In genomic region chr2:64606495-64607363, GRCh38 we compare ENCODE assay signal across 8 cellular contexts. TPM values are rescaled to one million over a fixed set of nuclear protein-coding genes. Genes with fewer than 3 reads are reported as not detected.
DNase-seq lines count a peak whose midpoint lies in the region; ATAC-seq, FAIRE-seq and TF ChIP-seq lines count a peak whose summit lies in the region.

No MANE protein-coding gene starts in this region.

- peaks cover 16% of the 10 kb centered on the region for H3K9me3 Mint-ChIP-seq in T-helper 1 cell treated with Interleukin-12 subunit alpha and Interleukin-12 subunit beta and Interleukin-4 antibody, amounts not matched to agents 30 μg/mL and 1 μg/mL, for 36 hours

- CTCF ChIA-PET in RWPE1 (lab: Yijun Ruan, JAX): interaction anchor here (0.6 to 2.3 kb wide), 4 partner anchors 35 to 319 kb away, joined by 3 to 9 read pairs (median 4); no protein-coding TSS in a partner anchor

- H3K9me3 ChIP-seq in adrenal gland (replicated peaks in 1 of 3): no peaks in the 10 kb centered on the region
- H3K9me3 ChIP-seq in keratinocyte (ENCODE audit: control insufficient read depth, low read depth, low read length): peaks cover 3% of the 10 kb centered on the region

- H3K4me1 ChIP-seq in adrenal gland (replicated peaks in 1 of 2): peaks cover 4 to 10% of the 10 kb centered on the region in 2 donors
- peaks cover 40% of the 10 kb centered on the region for H3K4me1 ChIP-seq in keratinocyte (ENCODE audit: control insufficient read depth, extremely low read depth, insufficient read depth, low read length)

- H3K4me2 ChIP-seq in keratinocyte (ENCODE audit: control insufficient read depth, extremely low read depth, insufficient read depth, low read depth, low read length): peak overlapping the region; percentile 99

- peak; percentile 53 for FAIRE-seq in keratinocyte (lab: Jason Lieb, UNC)

- H3K27ac Mint-ChIP-seq in T-helper 1 cell treated with Interleukin-12 subunit alpha and Interleukin-12 subunit beta and Interleukin-4 antibody, amounts not matched to agents 30 μg/mL and 1 μg/mL, for 36 hours: peak overlapping the region; percentile 84

- intact Hi-C loops in adrenal gland (cut with DNase I): no loop called here

- peaks cover 25% of the 10 kb centered on the region for H3K4me1 Mint-ChIP-seq in T-helper 1 cell treated with Interleukin-12 subunit alpha and Interleukin-12 subunit beta and Interleukin-4 antibody, amounts not matched to agents 30 μg/mL and 1 μg/mL, for 36 hours (ENCODE audit: low read depth)

- H3K27ac ChIP-seq in adrenal gland (no peak overlapping the region), keratinocyte (ENCODE audit: control insufficient read depth, insufficient read depth, low read length) (peak overlapping the region; percentile 99), RWPE1 (no peak overlapping the region)

- H3K9me1 ChIP-seq in keratinocyte (ENCODE audit: control insufficient read depth, extremely low read depth, insufficient read depth, low read length): no peaks in the 10 kb centered on the region

- ATAC-seq in GM18907 (IDR thresholded peaks at IDR 0.05; ENCODE audit: unreplicated experiment) (peak; percentile 85), HG03066 (IDR thresholded peaks at IDR 0.05; ENCODE audit: low read depth, unreplicated experiment) (peak; percentile 88)

- no peaks in the 10 kb centered on the region for H3K36me3 Mint-ChIP-seq in T-helper 1 cell treated with Interleukin-12 subunit alpha and Interleukin-12 subunit beta and Interleukin-4 antibody, amounts not matched to agents 30 μg/mL and 1 μg/mL, for 36 hours (ENCODE audit: low read depth)

- peak overlapping the region; percentile 53 for H3K4me3 Mint-ChIP-seq in T-helper 1 cell treated with Interleukin-12 subunit alpha and Interleukin-12 subunit beta and Interleukin-4 antibody, amounts not matched to agents 30 μg/mL and 1 μg/mL, for 36 hours

- dilution Hi-C loops in keratinocyte (cut with MboI; ENCODE audit: extremely low pct_ligation_motif_present, low sequenced_read_pairs): no loop called here

- H3K4me3 ChIP-seq in adrenal gland (no peak overlapping the region), keratinocyte (ENCODE audit: control insufficient read depth in 2 of 3, extremely low read depth in 1 of 3, insufficient read depth in 2 of 3, low read depth in 1 of 3, low read length in 3 of 3) (peak overlapping the region; percentile 9 to 70 (median 60))

- POLR2A ChIA-PET in RWPE1 (lab: Yijun Ruan, JAX; ENCODE audit: low non-redundant PET): interaction anchor here (1.1 kb wide), 2 partner anchors 43 to 144 kb away, joined by 3 to 5 read pairs; no protein-coding TSS in a partner anchor

- peak overlapping the region; percentile 78 for H2AFZ ChIP-seq in keratinocyte (ENCODE audit: control insufficient read depth, low read length)

- 49 to 68% (median 65%) methylated on average over 18 to 21 of the region's 21 CpGs for WGBS in adrenal gland, 4 donors

- TF ChIP-seq CTCF in adrenal gland (IDR thresholded peaks at IDR 0.05): no peak
- TF ChIP-seq CTCF in keratinocyte (optimal IDR thresholded peaks at IDR 0.05 in 1 of 3, IDR thresholded peaks at IDR 0.05 in 1 of 3, conservative IDR thresholded peaks at IDR 0.05 in 1 of 3; ENCODE audit: extremely low read depth in 1 of 3, insufficient read depth in 2 of 3, low read length in 3 of 3): no peak
- no peak for TF ChIP-seq CTCF in RWPE1 (conservative IDR thresholded peaks at IDR 0.05; ENCODE audit: low read depth)

- peaks cover 15% of the 10 kb centered on the region for H3K27me3 Mint-ChIP-seq in T-helper 1 cell treated with Interleukin-12 subunit alpha and Interleukin-12 subunit beta and Interleukin-4 antibody, amounts not matched to agents 30 μg/mL and 1 μg/mL, for 36 hours (ENCODE audit: low read depth)

- H4K20me1 ChIP-seq in keratinocyte (ENCODE audit: control insufficient read depth, extremely low read depth, insufficient read depth, low read length): no peaks in the 10 kb centered on the region

- H3K36me3 ChIP-seq in adrenal gland (replicated peaks in 1 of 2) (no peaks in the 10 kb centered on the region), keratinocyte (ENCODE audit: control insufficient read depth in 2 of 2, extremely low read depth in 1 of 2, insufficient read depth in 2 of 2, low read length in 2 of 2) (no peaks in the 10 kb centered on the region)

- TF ChIP-seq POLR2A in adrenal gland (IDR thresholded peaks at IDR 0.05): no peak

- DNase-seq in adrenal gland (peak; percentile 55 to 86 (median 73)), keratinocyte (ENCODE audit: low read depth, low spot score) (peak; percentile 69), RWPE1 (ENCODE audit: low spot score) (no peak), cortex of kidney (lab: John Stamatoyannopoulos, UW) (no peak)
- peak; percentile 76 to 77 for DNase-seq in stimulated activated CD4-positive, alpha-beta T cell treated with anti-CD3 and anti-CD28 coated beads, Interleukin-2, amount 100 ng/mL, for 48 hours

- H3K27me3 ChIP-seq in adrenal gland (no peaks in the 10 kb centered on the region), keratinocyte (ENCODE audit: control insufficient read depth, extremely low read depth, insufficient read depth, low read length) (no peaks in the 10 kb centered on the region)

- H3K9ac ChIP-seq in keratinocyte (ENCODE audit: control insufficient read depth, extremely low read depth, insufficient read depth, low read length): peak overlapping the region; percentile 91

- H3K79me2 ChIP-seq in keratinocyte (ENCODE audit: control insufficient read depth, insufficient read depth, low read length): no peaks in the 10 kb centered on the region

RNA-seq across cellular contexts. Expression of gene SERTAD2, which starts 47.0 kb away (rescaled TPM):
- total RNA-seq in adrenal gland: 10 to 100 TPM in 6 of 8 donors, 1 to 10 TPM in 2; 6.5 to 15.8 (median 13.0) TPM
- polyA plus RNA-seq in adrenal gland (10 to 100 TPM in 1 of 3 donors, 1 to 10 TPM in 2; 5.1 to 18.3 (median 9.5) TPM), keratinocyte (11.2 to 13.4 TPM (median 13.1 TPM) in 3 replicates)
- 13.1 TPM for polyA plus RNA-seq in keratinocyte (2011; ENCODE audit: low read depth)
- 10.2 and 14.2 TPM in 2 replicates for polyA plus RNA-seq in keratinocyte (2011; cell fraction: cytosol; rRNA removed)
- 20.6 and 23.7 TPM in 2 replicates for polyA plus RNA-seq in keratinocyte (2011; cell fraction: nucleus; rRNA removed)
- 16.7 and 27.2 TPM in 2 replicates for polyA plus RNA-seq in keratinocyte (2012; ENCODE audit: low replicate concordance)
- 13.2 to 19.6 TPM (median 16.9 TPM) in 3 replicates for polyA minus RNA-seq in keratinocyte
- 15.2 TPM for polyA minus RNA-seq in keratinocyte (2011; cell fraction: cytosol; rRNA and poly(A)+ RNA removed)
- polyA minus RNA-seq in keratinocyte (2011; cell fraction: nucleus; rRNA and poly(A)+ RNA removed): 12.3 and 23.7 TPM in 2 replicates

Comparison
In these comparisons a context has a peak if more than half of its experiments do, and no peak if none do; other contexts are left out.
1. DNase-seq: peak in adrenal gland (7 of 7), keratinocyte (single experiment) and stimulated activated CD4-positive, alpha-beta T cell treated with anti-CD3 and anti-CD28 coated beads, Interleukin-2, amount 100 ng/mL, for 48 hours (2 of 2); none in RWPE1 (single experiment) and cortex of kidney (single experiment).
2. H3K4me3 ChIP-seq: peak in keratinocyte (3 of 3); none in adrenal gland (0 of 4).